Comparison of ENCODE assay signal across 22 cellular contexts in genomic region chr7:121774563-121774962, GRCh38.
DNase-seq lines count a peak whose midpoint lies in the region; ATAC-seq and TF ChIP-seq lines count a peak whose summit lies in the region.
"Had no signal": no experiment of that assay in that cellular context is flagged by ENCODE, and none has a peak within 500 bp of the region (broad histone marks: within the 10 kb centered on the region; RNA-seq: fewer than 3 reads in every experiment).

No MANE protein-coding gene starts in this region.

- no peaks in the 10 kb centered on the region for H3K36me3 ChIP-seq in osteoblast (ENCODE audit: insufficient read depth, low read length)
- H3K36me3 ChIP-seq: SJCRH30 had no signal

- H3K4me3 ChIP-seq in osteoblast (ENCODE audit: insufficient read depth, low read length): no peak overlapping the region
- H3K4me3 ChIP-seq: SJCRH30 had no signal

- no peak overlapping the region for H2AFZ ChIP-seq in osteoblast (ENCODE audit: low read length)

- H3K4me2 ChIP-seq in osteoblast (ENCODE audit: insufficient read depth, low read length): no peak overlapping the region
- H3K4me2 ChIP-seq: KMS-11 had no signal

- TF ChIP-seq CTCF in osteoblast (IDR thresholded peaks at IDR 0.05; ENCODE audit: extremely low read depth, low read depth, low read length): no peak

- H3K27ac ChIP-seq in osteoblast (ENCODE audit: low read depth, low read length): no peak overlapping the region
- H3K27ac ChIP-seq: KMS-11, RWPE1, SJCRH30 had no signal

- peak; percentile 52 for ATAC-seq in GM18861 (IDR thresholded peaks at IDR 0.05; ENCODE audit: unreplicated experiment)
- ATAC-seq in GM21529 (IDR thresholded peaks at IDR 0.05; ENCODE audit: unreplicated experiment): peak; percentile 69
- ATAC-seq in HG03175 (IDR thresholded peaks at IDR 0.05; ENCODE audit: unreplicated experiment): peak; percentile 48

- no peaks in the 10 kb centered on the region for H3K79me2 ChIP-seq in osteoblast (ENCODE audit: insufficient read depth, low read length)

- H3K4me1 ChIP-seq in osteoblast (ENCODE audit: insufficient read depth, low read length): no peaks in the 10 kb centered on the region
- H3K4me1 ChIP-seq: Caco-2, SJCRH30 had no signal

- no peaks in the 10 kb centered on the region for H3K27me3 ChIP-seq in osteoblast (ENCODE audit: insufficient read depth, low read length)
- H3K27me3 ChIP-seq: SJCRH30 had no signal

- DNase-seq in osteoblast (ENCODE audit: insufficient read length, low spot score, missing footprints): peak; percentile 8
- no peak for DNase-seq in germinal center (ENCODE audit: low spot score)
- DNase-seq in SKM-1 (lab: John Stamatoyannopoulos, UW; ENCODE audit: unreplicated experiment): no peak
- no peak for DNase-seq in COLO829 (ENCODE audit: low spot score)
- DNase-seq: ACHN; AML-193; Caco-2; DMS153; EL; NCI-H1105; NCI-H1694; NCI-H226; NCI-H526; NK-92 treated with Interleukin-12 subunit alpha and Interleukin-12 subunit beta, amount 100 ng/mL, for 24 hours; OCI-M1; SJCRH30; T-helper 2 cell had no signal

- H3K9me3 ChIP-seq in osteoblast (ENCODE audit: low read depth, low read length): no peaks in the 10 kb centered on the region
- H3K9me3 ChIP-seq: Caco-2, SJCRH30 had no signal

- no peaks in the 10 kb centered on the region for H4K20me1 ChIP-seq in osteoblast (ENCODE audit: insufficient read depth, low read length)
